Comparison of ENCODE assay signal across 3 cellular contexts in genomic region chr7:14676896-14677295, GRCh38.
"Had no signal": no experiment of that assay in that cellular context is flagged by ENCODE, and none has a peak within 500 bp of the region (broad histone marks: within the 10 kb centered on the region; RNA-seq: fewer than 3 reads in every experiment).

No MANE protein-coding gene starts in this region.

- ATAC-seq: GM12878 had no signal

- DNase-seq: GDM1, GF-D8 had no signal

- H3K4me3 ChIP-seq: GM12878 had no signal
